In the genomic region with DNA sequence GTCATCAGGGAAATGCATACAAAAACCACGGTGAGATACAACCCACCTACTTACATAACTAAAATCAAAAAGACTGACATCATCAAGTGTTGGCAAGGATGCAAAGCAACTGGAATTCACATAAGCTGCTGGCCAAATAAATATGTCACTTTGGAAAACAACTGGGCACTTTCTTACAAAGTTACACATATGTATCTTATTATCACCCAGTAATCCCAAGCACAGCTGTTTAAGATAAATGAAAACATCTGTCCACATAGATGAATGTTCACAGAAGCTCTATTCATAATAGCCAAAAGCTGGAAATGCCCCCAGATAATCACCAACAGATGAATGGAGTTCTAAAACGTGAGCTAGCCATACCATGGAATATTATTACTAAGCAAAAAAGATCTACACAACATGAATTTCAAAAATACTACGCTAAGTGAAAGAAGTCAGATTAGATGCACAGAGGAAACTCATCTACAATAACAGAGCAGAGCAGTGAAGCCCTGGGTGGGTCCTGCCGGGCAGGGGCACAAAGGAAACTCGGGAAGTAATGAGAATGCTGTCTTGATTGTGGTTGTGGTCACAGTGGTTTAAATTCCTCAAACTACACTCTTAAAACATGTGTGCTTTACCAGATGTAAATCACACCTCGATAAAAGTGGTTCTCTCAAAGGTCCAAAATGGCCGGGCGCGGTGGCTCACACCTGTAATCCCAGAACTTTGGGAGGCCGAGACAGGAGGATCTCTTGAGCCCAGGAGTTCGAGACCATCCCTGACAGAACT, we compare ENCODE assay signal across 14 cellular contexts. TPM values are rescaled to one million over a fixed set of nuclear protein-coding genes. Genes with fewer than 3 reads are reported as not detected.
A peak's percentile ranks its signal among the peaks of the same experiment; 100 is the strongest.
DNase-seq lines count a peak whose midpoint lies in the region; ATAC-seq and TF ChIP-seq lines count a peak whose summit lies in the region.
"Had no signal": no experiment of that assay in that cellular context is flagged by ENCODE, and none has a peak within 500 bp of the region (broad histone marks: within the 10 kb centered on the region; RNA-seq: fewer than 3 reads in every experiment).

No MANE protein-coding gene starts in this region.

- no peak overlapping the region for H3K27ac ChIP-seq in SK-N-SH (ENCODE audit: low read depth in 2 of 2, low read length in 1 of 2)
- H3K27ac ChIP-seq: ovary had no signal

- DNase-seq in AG09319 (ENCODE audit: extremely low read depth, low read depth) (peak; percentile 79), ELR (ENCODE audit: low read depth) (peak; percentile 39), SK-N-SH (no peak), glomerular visceral epithelial cell (ENCODE audit: extremely low spot score) (peak; percentile 33), NCI-H1930 (lab: John Stamatoyannopoulos, UW) (no peak), NCI-H2196 treated with DMSO at 0.1 percent for 48 hours (lab: John Stamatoyannopoulos, UW; ENCODE audit: unreplicated experiment) (no peak)
- no peak for DNase-seq in natural killer cell treated with Interleukin-12 subunit alpha and Interleukin-12 subunit beta and Interleukin-15 and Interleukin-18, amount 100 ng/mL, for 72 hours (ENCODE audit: low spot score)
- DNase-seq: hippocampal formation; NCI-H510A treated with DMSO at 0.1 percent for 48 hours; stimulated activated CD4-positive, alpha-beta T cell treated with anti-CD3 and anti-CD28 coated beads, Interleukin-2, amount 100 ng/mL, for 24 hours; stimulated activated naive CD4-positive, alpha-beta T cell had no signal

- WGBS in SK-N-SH (ENCODE audit: low lambda C conversion rate) = 77% methylated on average over 11 of the region's 11 CpGs

- no peak for TF ChIP-seq EP300 in SK-N-SH (IDR thresholded peaks at IDR 0.05; ENCODE audit: borderline replicate concordance in 1 of 2, low read depth in 1 of 2, low read length in 1 of 2)

- TF ChIP-seq CTCF in AG09319 (IDR thresholded peaks at IDR 0.05; ENCODE audit: low read depth, low read length) (no peak), SK-N-SH (IDR thresholded peaks at IDR 0.05) (no peak)

- H3K4me3 Mint-ChIP-seq in natural killer cell treated with Interleukin-12 subunit alpha and Interleukin-12 subunit beta and Interleukin-15 and Interleukin-18, amount 100 ng/mL, for 72 hours = no peak overlapping the region

- no peak overlapping the region for H3K27ac Mint-ChIP-seq in natural killer cell treated with Interleukin-12 subunit alpha and Interleukin-12 subunit beta and Interleukin-15 and Interleukin-18, amount 100 ng/mL, for 72 hours

- peaks cover 29 to 35% of the 10 kb centered on the region in 2 donors for H3K4me1 Mint-ChIP-seq in natural killer cell treated with Interleukin-12 subunit alpha and Interleukin-12 subunit beta and Interleukin-15 and Interleukin-18, amount 100 ng/mL, for 72 hours (ENCODE audit: low read depth in 2 of 2)

- peaks cover 0 to 8% of the 10 kb centered on the region in 2 experiments; a peak in 1 of 4 replicates for H3K4me1 ChIP-seq in SK-N-SH (ENCODE audit: control insufficient read depth in 1 of 2, insufficient read depth in 2 of 2, low read depth in 1 of 2, low read length in 1 of 2)

- H4K20me1 ChIP-seq in SK-N-SH (ENCODE audit: insufficient read depth) = peaks cover 88% of the 10 kb centered on the region

- H3K9ac ChIP-seq in SK-N-SH = no peak overlapping the region

- H3K36me3 ChIP-seq in SK-N-SH (replicated peaks in 1 of 2; ENCODE audit: control insufficient read depth in 1 of 2, insufficient read depth in 2 of 2, low read length in 1 of 2) = peaks cover 0 to 7% of the 10 kb centered on the region in 2 experiments
- H3K36me3 ChIP-seq: ovary had no signal

- H2AFZ ChIP-seq in SK-N-SH (ENCODE audit: low read depth) = no peak overlapping the region

- H3K4me3 ChIP-seq in SK-N-SH (ENCODE audit: low read depth in 2 of 2, low read length in 1 of 2) = no peak overlapping the region
- H3K4me3 ChIP-seq: lung, ovary had no signal

- peaks cover 11% of the 10 kb centered on the region; the same call in 1 of the 2 replicates for H3K9me3 ChIP-seq in SK-N-SH
- H3K9me3 ChIP-seq: ovary had no signal

- TF ChIP-seq RAD21 in SK-N-SH (IDR thresholded peaks at IDR 0.05; ENCODE audit: low read length) = no peak

- H3F3A ChIP-seq in SK-N-SH (replicated peaks; ENCODE audit: insufficient read depth) = peaks cover 3% of the 10 kb centered on the region

- no peaks in the 10 kb centered on the region for H3K9me3 Mint-ChIP-seq in natural killer cell treated with Interleukin-12 subunit alpha and Interleukin-12 subunit beta and Interleukin-15 and Interleukin-18, amount 100 ng/mL, for 72 hours

- POLR2A ChIA-PET in SK-N-SH (lab: Yijun Ruan, JAX) = no interaction called here

- ATAC-seq in natural killer cell treated with Interleukin-12 subunit alpha and Interleukin-12 subunit beta and Interleukin-15 and Interleukin-18, amount 100 ng/mL, for 72 hours = no peak
- ATAC-seq in HG03108 (IDR thresholded peaks at IDR 0.05; ENCODE audit: unreplicated experiment) = no peak

- H3K79me2 ChIP-seq in SK-N-SH (ENCODE audit: insufficient read depth) = peaks cover 100% of the 10 kb centered on the region

- CTCF ChIA-PET in SK-N-SH (lab: Yijun Ruan, JAX) = no interaction called here

- no peaks in the 10 kb centered on the region for H3K27me3 Mint-ChIP-seq in natural killer cell treated with Interleukin-12 subunit alpha and Interleukin-12 subunit beta and Interleukin-15 and Interleukin-18, amount 100 ng/mL, for 72 hours

- no peaks in the 10 kb centered on the region for H3K9me2 ChIP-seq in SK-N-SH

- H3K4me2 ChIP-seq in SK-N-SH = no peak overlapping the region

- H3K27me3 ChIP-seq in SK-N-SH (ENCODE audit: insufficient read depth) = no peaks in the 10 kb centered on the region
- H3K27me3 ChIP-seq: ovary had no signal

- H3K36me3 Mint-ChIP-seq in natural killer cell treated with Interleukin-12 subunit alpha and Interleukin-12 subunit beta and Interleukin-15 and Interleukin-18, amount 100 ng/mL, for 72 hours = no peaks in the 10 kb centered on the region

TF ChIP-seq in SK-N-SH, 30 proteins besides CTCF, POLR2A, EP300 and RAD21:
- TF ChIP-seq, protein P1, sequence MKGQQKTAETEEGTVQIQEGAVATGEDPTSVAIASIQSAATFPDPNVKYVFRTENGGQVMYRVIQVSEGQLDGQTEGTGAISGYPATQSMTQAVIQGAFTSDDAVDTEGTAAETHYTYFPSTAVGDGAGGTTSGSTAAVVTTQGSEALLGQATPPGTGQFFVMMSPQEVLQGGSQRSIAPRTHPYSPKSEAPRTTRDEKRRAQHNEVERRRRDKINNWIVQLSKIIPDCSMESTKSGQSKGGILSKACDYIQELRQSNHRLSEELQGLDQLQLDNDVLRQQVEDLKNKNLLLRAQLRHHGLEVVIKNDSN (IDR thresholded peaks at IDR 0.05; ENCODE audit: borderline replicate concordance, low read depth) = no peak
- TF ChIP-seq, protein P2, sequence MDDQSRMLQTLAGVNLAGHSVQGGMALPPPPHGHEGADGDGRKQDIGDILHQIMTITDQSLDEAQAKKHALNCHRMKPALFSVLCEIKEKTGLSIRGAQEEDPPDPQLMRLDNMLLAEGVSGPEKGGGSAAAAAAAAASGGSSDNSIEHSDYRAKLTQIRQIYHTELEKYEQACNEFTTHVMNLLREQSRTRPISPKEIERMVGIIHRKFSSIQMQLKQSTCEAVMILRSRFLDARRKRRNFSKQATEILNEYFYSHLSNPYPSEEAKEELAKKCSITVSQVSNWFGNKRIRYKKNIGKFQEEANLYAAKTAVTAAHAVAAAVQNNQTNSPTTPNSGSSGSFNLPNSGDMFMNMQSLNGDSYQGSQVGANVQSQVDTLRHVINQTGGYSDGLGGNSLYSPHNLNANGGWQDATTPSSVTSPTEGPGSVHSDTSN (IDR thresholded peaks at IDR 0.05) = no peak
- TF ChIP-seq USF2 (IDR thresholded peaks at IDR 0.05; ENCODE audit: borderline replicate concordance, low read depth, low read length) = no peak
- no peak for TF ChIP-seq SIN3A (IDR thresholded peaks at IDR 0.05; ENCODE audit: borderline replicate concordance, low read depth, low read length)
- 0 out of 2 replicates have a peak, but pooled peaks have one; percentile 34 for TF ChIP-seq RCOR1 (IDR thresholded peaks at IDR 0.05; ENCODE audit: low read length)
- TF ChIP-seq SMC3 (IDR thresholded peaks at IDR 0.05; ENCODE audit: low read depth, low read length) = no peak
- no peak for TF ChIP-seq MXI1 (IDR thresholded peaks at IDR 0.05; ENCODE audit: low read depth, low read length)
- TF ChIP-seq TCF12 (IDR thresholded peaks at IDR 0.05) = peak; percentile 71

RNA-seq across cellular contexts. Expression of gene CAMSAP1, which starts 8.5 kb away (rescaled TPM):
- polyA plus RNA-seq in SK-N-SH (2012; rRNA removed) = 6.2 and 8.9 TPM in 2 replicates
- polyA plus RNA-seq in SK-N-SH (2012; cell fraction: cytosol; rRNA removed) = 6.8 and 7.3 TPM in 2 replicates
- polyA plus RNA-seq in SK-N-SH (2012; cell fraction: nucleus; rRNA removed) = 9.8 and 10.4 TPM in 2 replicates
- 10 to 100 TPM; 23.4 to 25.5 TPM for total RNA-seq in natural killer cell treated with Interleukin-12 subunit alpha and Interleukin-12 subunit beta and Interleukin-15 and Interleukin-18, amount 100 ng/mL, for 72 hours

Comparison
In these comparisons a context has a peak if more than half of its experiments do, and no peak if none do; other contexts are left out.
1. DNase-seq: peak in AG09319 (single experiment), ELR (single experiment) and glomerular visceral epithelial cell (single experiment); none in SK-N-SH (single experiment), NCI-H1930 (0 of 2), natural killer cell treated with Interleukin-12 subunit alpha and Interleukin-12 subunit beta and Interleukin-15 and Interleukin-18, amount 100 ng/mL, for 72 hours (single experiment) and NCI-H2196 treated with DMSO at 0.1 percent for 48 hours (single experiment).